ENCODE assay signal across 1 cellular context in genomic region chr1:239558992-239559391, GRCh38.
TF ChIP-seq lines count a peak whose summit lies in the region.

No MANE protein-coding gene starts in this region.

TF ChIP-seq in HepG2, 621 proteins besides CTCF, POLR2A, EP300 and RAD21 (continued from another document):
- TF ChIP-seq ZKSCAN8 (CRISPR knock-in tag; IDR thresholded peaks at IDR 0.05; ENCODE audit: borderline replicate concordance) (no peak), EHMT2 (IDR thresholded peaks at IDR 0.05; ENCODE audit: borderline replicate concordance, low read depth, low read length) (no peak), GLMP (CRISPR knock-in tag; IDR thresholded peaks at IDR 0.05; ENCODE audit: borderline replicate concordance) (no peak), SETDB1 (CRISPR knock-in tag; IDR thresholded peaks at IDR 0.05; ENCODE audit: borderline replicate concordance) (no peak), GMEB2 (CRISPR knock-in tag; IDR thresholded peaks at IDR 0.05; ENCODE audit: low read depth) (no peak), FOXO1 (CRISPR knock-in tag; IDR thresholded peaks at IDR 0.05) (no peak), ZNF512 (CRISPR knock-in tag; IDR thresholded peaks at IDR 0.05) (no peak), RBFOX2 (IDR thresholded peaks at IDR 0.05; ENCODE audit: low read depth, low read length) (no peak), SMAD3 (CRISPR knock-in tag; IDR thresholded peaks at IDR 0.05) (no peak), CEBPB (IDR thresholded peaks at IDR 0.05; ENCODE audit: borderline replicate concordance, low read depth, low read length) (no peak)
